In the genomic region with DNA sequence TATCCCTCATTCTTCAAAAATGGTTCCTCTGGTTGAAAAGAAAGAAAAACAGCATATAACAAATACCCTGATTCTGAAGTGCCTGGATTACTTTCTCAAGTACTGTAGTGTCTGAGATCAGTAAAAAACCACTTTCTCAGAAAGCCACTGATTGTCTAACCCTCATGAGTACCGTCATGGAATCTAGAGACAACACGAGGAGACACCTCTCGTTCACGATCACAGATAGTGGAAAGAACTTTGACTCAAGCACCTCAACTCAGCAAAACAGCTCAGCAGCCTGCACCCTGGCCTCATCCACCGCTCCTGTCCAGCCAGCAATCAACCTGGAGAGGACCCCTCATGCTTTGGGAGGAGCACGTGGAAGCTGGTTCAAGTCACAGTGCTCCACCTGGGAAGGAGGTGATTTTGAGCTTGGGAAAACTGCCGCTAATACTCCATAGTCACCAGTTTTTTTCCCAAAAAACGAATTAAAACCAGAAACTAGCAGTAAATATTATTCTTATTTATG, we compare ENCODE assay signal across 8 cellular contexts. TPM values are rescaled to one million over a fixed set of nuclear protein-coding genes. Genes with fewer than 3 reads are reported as not detected.
DNase-seq lines count a peak whose midpoint lies in the region; ATAC-seq and TF ChIP-seq lines count a peak whose summit lies in the region.

No MANE protein-coding gene starts in this region.

- DNase-seq in activated CD8-positive, alpha-beta T cell treated with anti-CD3 and anti-CD28 coated beads for 36 hours: peak; percentile 80
- DNase-seq in effector CD4-positive, alpha-beta T cell: peak; percentile 41
- peak; percentile 33 for DNase-seq in stimulated activated CD8-positive, alpha-beta memory T cell treated with anti-CD3 and anti-CD28 coated beads, Interleukin-15, amount 100 ng/mL, for 1 hour (ENCODE audit: low read depth)
- no peak for DNase-seq in A172 (ENCODE audit: low spot score)
- no peak for DNase-seq in DMS79 (lab: John Stamatoyannopoulos, UW)

- peak overlapping the region; percentile 90 to 99 (median 97) for H3K27ac Mint-ChIP-seq in IgD-negative memory B cell
- H3K27ac Mint-ChIP-seq in activated CD8-positive, alpha-beta T cell treated with anti-CD3 and anti-CD28 coated beads for 36 hours: peak overlapping the region; percentile 94

- peaks cover 39 to 46% (median 44%) of the 10 kb centered on the region in 3 donors for H3K4me1 Mint-ChIP-seq in IgD-negative memory B cell
- H3K4me1 Mint-ChIP-seq in activated CD8-positive, alpha-beta T cell treated with anti-CD3 and anti-CD28 coated beads for 36 hours (ENCODE audit: low read depth): peaks cover 70% of the 10 kb centered on the region

- peak overlapping the region; percentile 92 to 97 (median 96) for H3K4me3 Mint-ChIP-seq in IgD-negative memory B cell
- peak overlapping the region; percentile 88 for H3K4me3 Mint-ChIP-seq in activated CD8-positive, alpha-beta T cell treated with anti-CD3 and anti-CD28 coated beads for 36 hours

- intact Hi-C loops in activated CD8-positive, alpha-beta T cell treated with anti-CD3 and anti-CD28 coated beads for 36 hours (cut with micrococcal nuclease): loop anchor here (5.0 kb wide), 3 partner anchors 36 to 111 kb away; no protein-coding TSS in a partner anchor

- peak; percentile 35 for ATAC-seq in activated CD8-positive, alpha-beta T cell treated with anti-CD3 and anti-CD28 coated beads for 36 hours
- no peak for ATAC-seq in HG02884 (IDR thresholded peaks at IDR 0.05; ENCODE audit: unreplicated experiment)
- ATAC-seq in HG03457 (IDR thresholded peaks at IDR 0.05; ENCODE audit: unreplicated experiment): no peak

- no peaks in the 10 kb centered on the region for H3K9me3 Mint-ChIP-seq in IgD-negative memory B cell
- H3K9me3 Mint-ChIP-seq in activated CD8-positive, alpha-beta T cell treated with anti-CD3 and anti-CD28 coated beads for 36 hours: no peaks in the 10 kb centered on the region

- POLR2A ChIA-PET in activated CD8-positive, alpha-beta T cell treated with anti-CD3 and anti-CD28 coated beads for 36 hours (lab: Charles Lee): interaction anchor here (0.7 to 7.4 kb wide), 20 partner anchors 10 to 1208 kb away, joined by 3 to 43 read pairs (median 5); no protein-coding TSS in a partner anchor

- no peak for TF ChIP-seq CTCF in activated CD8-positive, alpha-beta T cell treated with anti-CD3 and anti-CD28 coated beads for 36 hours (IDR thresholded peaks at IDR 0.05)

- peaks cover 5% of the 10 kb centered on the region for H3K27me3 Mint-ChIP-seq in IgD-negative memory B cell
- no peaks in the 10 kb centered on the region for H3K27me3 Mint-ChIP-seq in activated CD8-positive, alpha-beta T cell treated with anti-CD3 and anti-CD28 coated beads for 36 hours

- CTCF ChIA-PET in activated CD8-positive, alpha-beta T cell treated with anti-CD3 and anti-CD28 coated beads for 36 hours (lab: Charles Lee): interaction anchor here (0.9 to 4.4 kb wide), 16 partner anchors 8 to 110 kb away, joined by 3 to 52 read pairs (median 4); no protein-coding TSS in a partner anchor

- H3K36me3 Mint-ChIP-seq in IgD-negative memory B cell: no peaks in the 10 kb centered on the region
- peaks cover 9% of the 10 kb centered on the region for H3K36me3 Mint-ChIP-seq in activated CD8-positive, alpha-beta T cell treated with anti-CD3 and anti-CD28 coated beads for 36 hours (ENCODE audit: low read depth)

RNA-seq across cellular contexts. Expression of gene SCML4, which starts 1.0 kb away (rescaled TPM):
- polyA plus RNA-seq in IgD-negative memory B cell: 26.1 TPM
- 10 to 100 TPM; 14.8 to 17.9 TPM for total RNA-seq in activated CD8-positive, alpha-beta T cell treated with anti-CD3 and anti-CD28 coated beads for 36 hours
- not detected in 2 replicates for total RNA-seq in A172 (2014; rRNA removed; shearing (Covaris generic))

Comparison
In these comparisons a context has a peak if more than half of its experiments do, and no peak if none do; other contexts are left out.
1. DNase-seq: peak in activated CD8-positive, alpha-beta T cell treated with anti-CD3 and anti-CD28 coated beads for 36 hours (single experiment), effector CD4-positive, alpha-beta T cell (single experiment) and stimulated activated CD8-positive, alpha-beta memory T cell treated with anti-CD3 and anti-CD28 coated beads, Interleukin-15, amount 100 ng/mL, for 1 hour (single experiment); none in A172 (single experiment) and DMS79 (single experiment).
2. RNA of gene SCML4, which starts 1.0 kb away (total RNA-seq): 14.8 to 17.9 TPM in activated CD8-positive, alpha-beta T cell treated with anti-CD3 and anti-CD28 coated beads for 36 hours; not detected in A172; every median in the first group is over 10 times any median in the second.